ENCODE assay signal across 13 cellular contexts in the genomic region with DNA sequence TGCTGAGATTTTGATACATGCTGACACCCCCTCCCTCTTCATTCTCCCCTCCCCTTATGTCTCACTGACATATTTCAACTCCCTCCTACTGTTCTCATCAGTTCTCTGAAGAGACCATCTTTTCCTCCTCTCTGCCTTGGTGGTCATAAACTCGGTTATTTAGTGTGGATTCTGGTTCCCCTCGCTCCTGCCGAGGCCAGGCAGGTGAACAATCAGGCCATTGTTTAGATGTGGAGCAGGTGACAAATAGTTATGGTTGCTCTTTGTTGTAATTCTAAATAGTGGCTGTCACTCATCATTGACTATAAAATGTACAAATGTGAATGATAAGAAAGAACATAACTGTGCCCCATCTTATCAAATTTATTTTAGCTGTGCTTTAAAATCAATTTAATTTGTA.
A peak's percentile ranks its signal among the peaks of the same experiment; 100 is the strongest.
DNase-seq lines count a peak whose midpoint lies in the region; ATAC-seq and TF ChIP-seq lines count a peak whose summit lies in the region.
"Had no signal": no experiment of that assay in that cellular context is flagged by ENCODE, and none has a peak within 500 bp of the region (broad histone marks: within the 10 kb centered on the region; RNA-seq: fewer than 3 reads in every experiment).

No MANE protein-coding gene starts in this region.

- no peak overlapping the region for H2BK5ac ChIP-seq in mesendoderm (ENCODE audit: low read length)

- DNase-seq in activated CD4-positive, alpha-beta T cell treated with anti-CD3 and anti-CD28 coated beads, Interleukin-2, amount 10 ng/mL, durations not matched to agents 24 days and 14 days: no peak
- no peak for DNase-seq in activated CD4-positive, alpha-beta T cell treated with anti-CD3 and anti-CD28 coated beads, Interleukin-2, amount 50 U/mL, for 4 hours
- no peak for DNase-seq in activated CD8-positive, alpha-beta T cell treated with anti-CD3 and anti-CD28 coated beads, Interleukin-2, amount 10 ng/mL, durations not matched to agents 7 days and 5 days
- DNase-seq in mesendoderm: no peak
- DNase-seq in Peyer's patch: no peak
- DNase-seq in central memory CD4-positive, alpha-beta T cell: no peak
- DNase-seq: kidney glomerular epithelial cell, NCI-H2171 treated with DMSO at 0.1 percent for 48 hours had no signal

- H3K4me2 ChIP-seq in mesendoderm (ENCODE audit: low read length): no peak overlapping the region

- H3K36me3 ChIP-seq in HUES64 (ENCODE audit: insufficient read depth, low read length): no peaks in the 10 kb centered on the region
- H3K36me3 ChIP-seq in mesendoderm (ENCODE audit: control insufficient read depth, insufficient read depth, low read length): no peaks in the 10 kb centered on the region
- H3K36me3 ChIP-seq in Peyer's patch: no peaks in the 10 kb centered on the region
- H3K36me3 ChIP-seq: prostate gland, thoracic aorta had no signal

- peaks cover 43% of the 10 kb centered on the region for H3K4me1 Mint-ChIP-seq in activated CD4-positive, alpha-beta T cell treated with anti-CD3 and anti-CD28 coated beads, Interleukin-2, amount 10 ng/mL, durations not matched to agents 24 days and 14 days
- H3K4me1 Mint-ChIP-seq in activated CD8-positive, alpha-beta T cell treated with anti-CD3 and anti-CD28 coated beads, Interleukin-2, amount 10 ng/mL, durations not matched to agents 7 days and 5 days (ENCODE audit: low read depth): peaks cover 47% of the 10 kb centered on the region

- H3K18ac ChIP-seq in mesendoderm (ENCODE audit: low read length): peak overlapping the region; percentile 51

- H2AK5ac ChIP-seq in mesendoderm (ENCODE audit: low read length): no peak overlapping the region

- H3K79me1 ChIP-seq in mesendoderm (ENCODE audit: low read length): no peaks in the 10 kb centered on the region

- H3K27ac Mint-ChIP-seq in activated CD4-positive, alpha-beta T cell treated with anti-CD3 and anti-CD28 coated beads, Interleukin-2, amount 10 ng/mL, durations not matched to agents 24 days and 14 days: peak overlapping the region; percentile 99
- peak overlapping the region; percentile 67 for H3K27ac Mint-ChIP-seq in activated CD8-positive, alpha-beta T cell treated with anti-CD3 and anti-CD28 coated beads, Interleukin-2, amount 10 ng/mL, durations not matched to agents 7 days and 5 days

- H3K27me3 ChIP-seq in HUES64 (ENCODE audit: insufficient read depth, low read length) (no peaks in the 10 kb centered on the region), mesendoderm (ENCODE audit: insufficient read depth, low read length, poor library complexity) (no peaks in the 10 kb centered on the region), Peyer's patch (no peaks in the 10 kb centered on the region)

- H3K56ac ChIP-seq in mesendoderm (ENCODE audit: low read length): peak overlapping the region; percentile 62

- H2BK120ac ChIP-seq in mesendoderm (ENCODE audit: low read depth, low read length): no peak overlapping the region

- no peaks in the 10 kb centered on the region for H3K27me3 Mint-ChIP-seq in activated CD4-positive, alpha-beta T cell treated with anti-CD3 and anti-CD28 coated beads, Interleukin-2, amount 10 ng/mL, durations not matched to agents 24 days and 14 days
- no peaks in the 10 kb centered on the region for H3K27me3 Mint-ChIP-seq in activated CD8-positive, alpha-beta T cell treated with anti-CD3 and anti-CD28 coated beads, Interleukin-2, amount 10 ng/mL, durations not matched to agents 7 days and 5 days (ENCODE audit: low read depth)

- H3K79me2 ChIP-seq in mesendoderm (ENCODE audit: control insufficient read depth, insufficient read depth, low read length): no peaks in the 10 kb centered on the region

- H3K9ac ChIP-seq in HUES64 (ENCODE audit: low read depth, low read length) (no peak overlapping the region), mesendoderm (ENCODE audit: low read length) (no peak overlapping the region)

- H4K8ac ChIP-seq in mesendoderm (ENCODE audit: low read depth, low read length): no peak overlapping the region

- peak overlapping the region; percentile 92; the same call in 1 of the 2 replicates for H3K27ac ChIP-seq in HUES64 (ENCODE audit: low read depth, low read length)
- H3K27ac ChIP-seq in mesendoderm (ENCODE audit: low read depth, low read length): peak overlapping the region; percentile 98
- no peak overlapping the region for H3K27ac ChIP-seq in Peyer's patch
- H3K27ac ChIP-seq: prostate gland, SK-N-MC had no signal

- CTCF ChIA-PET in activated CD8-positive, alpha-beta T cell treated with anti-CD3 and anti-CD28 coated beads, Interleukin-2, amount 10 ng/mL, durations not matched to agents 7 days and 5 days (lab: Charles Lee): no interaction called here

- H3K9me3 Mint-ChIP-seq in activated CD4-positive, alpha-beta T cell treated with anti-CD3 and anti-CD28 coated beads, Interleukin-2, amount 10 ng/mL, durations not matched to agents 24 days and 14 days: no peaks in the 10 kb centered on the region
- no peaks in the 10 kb centered on the region for H3K9me3 Mint-ChIP-seq in activated CD8-positive, alpha-beta T cell treated with anti-CD3 and anti-CD28 coated beads, Interleukin-2, amount 10 ng/mL, durations not matched to agents 7 days and 5 days (ENCODE audit: insufficient read depth)

- peak overlapping the region; percentile 82 for H3K4me3 Mint-ChIP-seq in activated CD4-positive, alpha-beta T cell treated with anti-CD3 and anti-CD28 coated beads, Interleukin-2, amount 10 ng/mL, durations not matched to agents 24 days and 14 days
- H3K4me3 Mint-ChIP-seq in activated CD8-positive, alpha-beta T cell treated with anti-CD3 and anti-CD28 coated beads, Interleukin-2, amount 10 ng/mL, durations not matched to agents 7 days and 5 days: no peak overlapping the region

- no peak overlapping the region for H3K23ac ChIP-seq in mesendoderm (ENCODE audit: low read length)

- no peaks in the 10 kb centered on the region for H3K36me3 Mint-ChIP-seq in activated CD4-positive, alpha-beta T cell treated with anti-CD3 and anti-CD28 coated beads, Interleukin-2, amount 10 ng/mL, durations not matched to agents 24 days and 14 days (ENCODE audit: low read depth)
- H3K36me3 Mint-ChIP-seq in activated CD8-positive, alpha-beta T cell treated with anti-CD3 and anti-CD28 coated beads, Interleukin-2, amount 10 ng/mL, durations not matched to agents 7 days and 5 days (ENCODE audit: low read depth): no peaks in the 10 kb centered on the region

- TF ChIP-seq POLR2A in Peyer's patch (IDR thresholded peaks at IDR 0.05): no peak

- intact Hi-C loops in activated CD4-positive, alpha-beta T cell treated with anti-CD3 and anti-CD28 coated beads, Interleukin-2, amount 10 ng/mL, durations not matched to agents 24 days and 14 days (cut with micrococcal nuclease): loop anchor here (5.0 to 10.0 kb wide), 7 partner anchors 41 to 438 kb away; partner anchors contain the start of gene BCOR

- POLR2A ChIA-PET in activated CD8-positive, alpha-beta T cell treated with anti-CD3 and anti-CD28 coated beads, Interleukin-2, amount 10 ng/mL, durations not matched to agents 7 days and 5 days (lab: Charles Lee): interaction anchor here (0.8 to 1.0 kb wide), 4 partner anchors 22 to 396 kb away, joined by 3 read pairs; no protein-coding TSS in a partner anchor

- H2BK15ac ChIP-seq in mesendoderm (replicated peaks; ENCODE audit: low read depth): no peak overlapping the region

- no peaks in the 10 kb centered on the region for H3K9me3 ChIP-seq in HUES64 (ENCODE audit: insufficient read depth, low read depth, low read length)
- no peaks in the 10 kb centered on the region for H3K9me3 ChIP-seq in Peyer's patch
- H3K9me3 ChIP-seq: prostate gland, thoracic aorta had no signal

- no peak for ATAC-seq in activated CD8-positive, alpha-beta T cell treated with anti-CD3 and anti-CD28 coated beads, Interleukin-2, amount 10 ng/mL, durations not matched to agents 7 days and 5 days
- no peak for ATAC-seq in HG02870 (IDR thresholded peaks at IDR 0.05; ENCODE audit: unreplicated experiment)

- peaks cover 36% of the 10 kb centered on the region for H3K4me1 ChIP-seq in HUES64 (ENCODE audit: insufficient read depth, low read length)
- no peaks in the 10 kb centered on the region for H3K4me1 ChIP-seq in mesendoderm (ENCODE audit: control insufficient read depth, low read depth, low read length)
- H3K4me1 ChIP-seq in Peyer's patch: no peaks in the 10 kb centered on the region
- H3K4me1 ChIP-seq: prostate gland had no signal

- H4K5ac ChIP-seq in mesendoderm (ENCODE audit: low read length): no peak overlapping the region

- 0% methylated on average over 3 of the region's 3 CpGs for WGBS in HUES64
- WGBS in mesendoderm (ENCODE audit: extremely low coverage, insufficient coverage, low lambda C conversion rate): no CpG with 5 or more reads among the region's 3 CpGs

- H3K4ac ChIP-seq in mesendoderm (ENCODE audit: low read depth, low read length): no peak overlapping the region

- peak overlapping the region; percentile 9; the same call in 1 of the 2 replicates for H3K4me3 ChIP-seq in HUES64 (ENCODE audit: low read length)
- no peak overlapping the region for H3K4me3 ChIP-seq in mesendoderm (ENCODE audit: low read length)
- no peak overlapping the region for H3K4me3 ChIP-seq in Peyer's patch
- H3K4me3 ChIP-seq: prostate gland, SK-N-MC, thoracic aorta had no signal

- no peak for TF ChIP-seq CTCF in Peyer's patch (IDR thresholded peaks at IDR 0.05)

Comparison
In these comparisons a context has a peak if more than half of its experiments do, and no peak if none do; other contexts are left out.
1. H3K27ac ChIP-seq: peak in HUES64 (single experiment) and mesendoderm (single experiment); none in Peyer's patch (0 of 4).